1 cellular context compared by ENCODE assay signal in genomic region chr20:63973160-63973479, GRCh38.
TF ChIP-seq lines count a peak whose summit lies in the region.

No MANE protein-coding gene starts in this region.

TF ChIP-seq in HepG2, 621 proteins besides CTCF, POLR2A, EP300 and RAD21 (continued from another document):
- TF ChIP-seq ZNF280B (CRISPR knock-in tag; IDR thresholded peaks at IDR 0.05; ENCODE audit: borderline replicate concordance) (0 out of 2 replicates have a peak, but pooled peaks have one; percentile 5), CBX1 (IDR thresholded peaks at IDR 0.05; ENCODE audit: low read depth) (no peak), ZNF121 (CRISPR knock-in tag; IDR thresholded peaks at IDR 0.05) (peak; percentile 98), TARDBP (CRISPR knock-in tag; IDR thresholded peaks at IDR 0.05) (no peak), ZNF142 (CRISPR knock-in tag; IDR thresholded peaks at IDR 0.05) (no peak), ZNF567 (CRISPR knock-in tag; IDR thresholded peaks at IDR 0.05; ENCODE audit: borderline replicate concordance) (no peak), BORCS8-MEF2B (CRISPR knock-in tag; IDR thresholded peaks at IDR 0.05) (no peak), ZNF619 (CRISPR knock-in tag; IDR thresholded peaks at IDR 0.05) (no peak), TOPORS (CRISPR knock-in tag; IDR thresholded peaks at IDR 0.05) (0 out of 2 replicates have a peak, but pooled peaks have one; percentile 19), ZSCAN29 (CRISPR knock-in tag; conservative IDR thresholded peaks at IDR 0.05) (no peak), JUNB (CRISPR knock-in tag; IDR thresholded peaks at IDR 0.05; ENCODE audit: borderline replicate concordance) (0 out of 2 replicates have a peak, but pooled peaks have one; percentile 63), ZHX2 (IDR thresholded peaks at IDR 0.05; ENCODE audit: low read depth) (no peak), ZHX2 (CRISPR knock-in tag; IDR thresholded peaks at IDR 0.05; ENCODE audit: borderline replicate concordance) (no peak), ARNTL (CRISPR knock-in tag; IDR thresholded peaks at IDR 0.05) (no peak), TAF15 (IDR thresholded peaks at IDR 0.05; ENCODE audit: low read depth, low read length, poor library complexity, severe bottlenecking) (no peak), ISL2 (CRISPR knock-in tag; IDR thresholded peaks at IDR 0.05) (no peak), SOX13 (IDR thresholded peaks at IDR 0.05) (0 out of 2 replicates have a peak, but pooled peaks have one; percentile 28), SOX13 (CRISPR knock-in tag; conservative IDR thresholded peaks at IDR 0.05 in 1 of 2, IDR thresholded peaks at IDR 0.05 in 1 of 2) (no peak), TCF7 (IDR thresholded peaks at IDR 0.05; ENCODE audit: low read depth) (no peak), BHLHE40 (IDR thresholded peaks at IDR 0.05; ENCODE audit: low read length) (no peak), ZC3H13 (CRISPR knock-in tag; IDR thresholded peaks at IDR 0.05) (0 out of 2 replicates have a peak, but pooled peaks have one; percentile 72), TMF1 (CRISPR knock-in tag; IDR thresholded peaks at IDR 0.05; ENCODE audit: low read depth) (no peak), ZNF441 (CRISPR knock-in tag; IDR thresholded peaks at IDR 0.05; ENCODE audit: borderline replicate concordance) (no peak), TCF12 (IDR thresholded peaks at IDR 0.05) (no peak), TCF12 (CRISPR knock-in tag; IDR thresholded peaks at IDR 0.05) (no peak), CSRNP1 (CRISPR knock-in tag; IDR thresholded peaks at IDR 0.05) (no peak), FOXK2 (IDR thresholded peaks at IDR 0.05) (0 out of 2 replicates have a peak, but pooled peaks have one; percentile 69), GMEB2 (CRISPR knock-in tag; IDR thresholded peaks at IDR 0.05; ENCODE audit: low read depth) (no peak), RXRA (CRISPR knock-in tag; IDR thresholded peaks at IDR 0.05) (no peak), ZNF839 (CRISPR knock-in tag; IDR thresholded peaks at IDR 0.05; ENCODE audit: borderline replicate concordance) (no peak), MTA3 (CRISPR knock-in tag; IDR thresholded peaks at IDR 0.05) (no peak), TBX3 (IDR thresholded peaks at IDR 0.05; ENCODE audit: borderline replicate concordance) (no peak), ASH2L (IDR thresholded peaks at IDR 0.05; ENCODE audit: insufficient read length, low read depth, low read length) (no peak), ZMYM2 (CRISPR knock-in tag; IDR thresholded peaks at IDR 0.05) (peak; percentile 61; the same call in 1 of the 2 replicates), RFX1 (IDR thresholded peaks at IDR 0.05) (no peak), EHMT2 (IDR thresholded peaks at IDR 0.05; ENCODE audit: borderline replicate concordance, low read depth, low read length) (no peak), SSRP1 (CRISPR knock-in tag; IDR thresholded peaks at IDR 0.05) (no peak), ZNF598 (CRISPR knock-in tag; IDR thresholded peaks at IDR 0.05; ENCODE audit: borderline replicate concordance) (no peak), TRIM22 (IDR thresholded peaks at IDR 0.05) (0 out of 2 replicates have a peak, but pooled peaks have one; percentile 64), TERF1 (CRISPR knock-in tag; IDR thresholded peaks at IDR 0.05) (no peak), FOSL1 (CRISPR knock-in tag; IDR thresholded peaks at IDR 0.05; ENCODE audit: borderline replicate concordance) (no peak)
